Comparison of ENCODE assay signal across 8 cellular contexts in genomic region chr2:70977605-70978205, GRCh38. TPM values are rescaled to one million over a fixed set of nuclear protein-coding genes. Genes with fewer than 3 reads are reported as not detected.
A peak's percentile ranks its signal among the peaks of the same experiment; 100 is the strongest.
DNase-seq lines count a peak whose midpoint lies in the region; ATAC-seq, FAIRE-seq and TF ChIP-seq lines count a peak whose summit lies in the region.

No MANE protein-coding gene starts in this region.

- peaks cover 11% of the 10 kb centered on the region for H3K27me3 Mint-ChIP-seq in mesothelial cell of epicardium (ENCODE audit: low read depth)

- POLR2A ChIA-PET in Panc1 (lab: Charles Lee) = no interaction called here

- CTCF ChIA-PET in Panc1 (lab: Charles Lee) = interaction anchor here (0.7 to 1.2 kb wide), 2 partner anchors 30 to 83 kb away, joined by 3 to 4 read pairs; no protein-coding TSS in a partner anchor

- H3K4me3 ChIP-seq in Panc1 (ENCODE audit: low read depth in 2 of 2, low read length in 2 of 2) (peak overlapping the region; percentile 47 to 70; a peak in 3 of 4 replicates), duodenal mucosa (ENCODE audit: low read depth in 1 of 2, low read length in 2 of 2) (peak overlapping the region; percentile 56 to 79)

- H3K9me3 ChIP-seq in Panc1 (ENCODE audit: control insufficient read depth, insufficient read depth, low read depth, low read length) (no peaks in the 10 kb centered on the region), duodenal mucosa (ENCODE audit: control insufficient read depth in 1 of 2, low read length in 2 of 2) (no peaks in the 10 kb centered on the region)

- H3K27me3 ChIP-seq in Panc1 (ENCODE audit: control insufficient read depth, insufficient read depth, low read length) = peaks cover 6% of the 10 kb centered on the region
- no peaks in the 10 kb centered on the region for H3K27me3 ChIP-seq in duodenal mucosa (ENCODE audit: control insufficient read depth in 1 of 2, insufficient read depth in 2 of 2, low read length in 2 of 2)

- peak; percentile 61 for FAIRE-seq in GM12892 (lab: Jason Lieb, UNC)

- H3K36me3 ChIP-seq in Panc1 (ENCODE audit: control insufficient read depth, insufficient read depth, low read length) (no peaks in the 10 kb centered on the region), duodenal mucosa (ENCODE audit: control insufficient read depth in 1 of 2, insufficient read depth in 2 of 2, low read length in 2 of 2) (no peaks in the 10 kb centered on the region)

- BruUV-seq in Panc1 (replicated peaks; lab: Mats Ljungman, UMichigan) = no TSS peak

- intact Hi-C loops in Panc1 (cut with micrococcal nuclease; ENCODE audit: unreplicated experiment) = no loop called here

- H3K36me3 Mint-ChIP-seq in mesothelial cell of epicardium = no peaks in the 10 kb centered on the region

- H3K4me1 ChIP-seq in Panc1 (ENCODE audit: control insufficient read depth, insufficient read depth, low read length) = peaks cover 5% of the 10 kb centered on the region
- H3K4me1 ChIP-seq in duodenal mucosa (ENCODE audit: control insufficient read depth in 1 of 2, insufficient read depth in 2 of 2, low read length in 2 of 2) = peaks cover 7 to 17% of the 10 kb centered on the region in 2 donors

- H3K27ac ChIP-seq in 22Rv1 (peak overlapping the region; percentile 32), Panc1 (ENCODE audit: low read length) (no peak overlapping the region), duodenal mucosa (ENCODE audit: low read depth, low read length) (no peak overlapping the region)

- DNase-seq in GM12892 (ENCODE audit: insufficient read length) = no peak
- no peak for DNase-seq in Panc1 (ENCODE audit: low read depth, low spot score)
- DNase-seq in mesothelial cell of epicardium (ENCODE audit: low spot score in 2 of 2, unreplicated experiment in 2 of 2) = peak in 1 of 2 experiments; percentile 36
- DNase-seq in AML-193 (lab: John Stamatoyannopoulos, UW) = no peak

- peak overlapping the region; percentile 97 for H3K27ac Mint-ChIP-seq in mesothelial cell of epicardium

- H3K4me3 Mint-ChIP-seq in mesothelial cell of epicardium = peak overlapping the region; percentile 82

- peak overlapping the region; percentile 63 to 77 for H3K9ac ChIP-seq in duodenal mucosa (ENCODE audit: low read depth in 1 of 2, low read length in 2 of 2)

- TF ChIP-seq POLR2A in GM12892 (IDR thresholded peaks at IDR 0.05; ENCODE audit: low read depth, low read length) = no peak

- no peaks in the 10 kb centered on the region for H3K9me3 Mint-ChIP-seq in mesothelial cell of epicardium

- no peak for ATAC-seq in Panc1
- no peak for ATAC-seq in GM19452 (IDR thresholded peaks at IDR 0.05; ENCODE audit: unreplicated experiment)
- ATAC-seq in GM21723 (IDR thresholded peaks at IDR 0.05; ENCODE audit: unreplicated experiment) = no peak

- peaks cover 26% of the 10 kb centered on the region for H3K4me1 Mint-ChIP-seq in mesothelial cell of epicardium

- TF ChIP-seq CTCF in 22Rv1 (IDR thresholded peaks at IDR 0.05) = peak; percentile 38
- TF ChIP-seq CTCF in Panc1 (IDR thresholded peaks at IDR 0.05) = peak; percentile 58
- TF ChIP-seq CTCF in mesothelial cell of epicardium (IDR thresholded peaks at IDR 0.05; ENCODE audit: unreplicated experiment) = peak; percentile 23

- in situ Hi-C loops in Panc1 (cut with HindIII; ENCODE audit: low pct_unique_long_range_greater_than_20kb, low sequenced_read_pairs) = no loop called here

RNA-seq across cellular contexts. Expression of gene ANKRD53, which starts 0.7 kb away (rescaled TPM):
- polyA plus RNA-seq in GM12892 (2012; ENCODE audit: missing spikeins) = not detected
- total RNA-seq in Panc1 (2021; ENCODE audit: unreplicated experiment) (not detected), mesothelial cell of epicardium (3.6 to 4.9 TPM (median 4.0 TPM) in 3 replicates)
- polyA plus RNA-seq in Panc1 (2012; ENCODE audit: insufficient read length) = 0.13 TPM

RNA-seq across cellular contexts. Expression of gene TEX261, which starts 17.0 kb away (rescaled TPM):
- 22.9 TPM for polyA plus RNA-seq in GM12892 (2012; ENCODE audit: missing spikeins)
- total RNA-seq in Panc1 (2021; ENCODE audit: unreplicated experiment) (64.9 TPM), mesothelial cell of epicardium (33.0 to 34.1 TPM (median 33.8 TPM) in 3 replicates)
- polyA plus RNA-seq in Panc1 (2012; ENCODE audit: insufficient read length) = 49.4 TPM

RNA-seq across cellular contexts. Expression of gene ATP6V1B1, which starts 42.0 kb away (rescaled TPM):
- not detected for polyA plus RNA-seq in GM12892 (2012; ENCODE audit: missing spikeins)
- total RNA-seq in Panc1 (2021; ENCODE audit: unreplicated experiment) (0.18 TPM), mesothelial cell of epicardium (0.44 to 0.66 TPM in 2 of 3 replicates, not detected in the other)
- not detected for polyA plus RNA-seq in Panc1 (2012; ENCODE audit: insufficient read length)
